Comparison of ENCODE assay signal across 12 cellular contexts in the genomic region with DNA sequence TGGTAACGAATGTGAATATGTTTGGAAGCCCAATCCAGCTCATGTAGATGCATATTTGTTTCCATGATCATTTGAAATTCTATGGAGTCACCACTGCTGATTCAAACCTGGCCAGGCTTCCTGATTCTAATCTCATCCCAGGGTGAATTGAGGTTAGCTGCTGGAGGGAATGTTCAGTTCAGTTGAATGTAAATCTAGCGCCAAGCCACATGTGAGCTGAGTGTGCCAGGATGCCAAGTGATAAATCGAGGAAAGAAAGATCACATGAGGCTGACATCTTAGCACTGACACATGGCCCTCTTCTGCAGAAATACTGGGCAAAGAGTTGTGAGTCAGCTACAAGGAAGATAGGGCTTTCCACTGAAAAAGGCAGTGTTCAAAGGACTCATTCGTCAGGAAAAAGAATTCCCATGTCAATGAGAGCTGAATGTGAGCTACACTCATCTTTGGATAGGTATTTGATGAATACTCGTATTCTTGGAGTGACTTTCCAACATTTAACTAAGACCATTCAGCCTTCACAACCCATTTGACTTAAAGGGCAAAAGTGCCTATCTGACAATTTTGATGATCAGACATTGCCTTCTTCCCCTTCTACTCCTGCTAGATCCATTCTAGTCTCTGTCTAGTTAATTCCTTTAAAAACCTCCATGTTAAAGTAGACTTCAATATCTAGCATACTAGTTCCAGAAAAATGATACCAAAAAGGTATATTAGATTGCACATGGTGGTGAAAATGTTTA.
DNase-seq lines count a peak whose midpoint lies in the region; ATAC-seq and TF ChIP-seq lines count a peak whose summit lies in the region.
"Had no signal": no experiment of that assay in that cellular context is flagged by ENCODE, and none has a peak within 500 bp of the region (broad histone marks: within the 10 kb centered on the region; RNA-seq: fewer than 3 reads in every experiment).

No MANE protein-coding gene starts in this region.

- H3K4me1 ChIP-seq in ovary (ENCODE audit: insufficient read depth): peaks cover 4% of the 10 kb centered on the region

- TF ChIP-seq EP300 in ovary (IDR thresholded peaks at IDR 0.05): no peak

- no peaks in the 10 kb centered on the region for H3K27me3 ChIP-seq in ovary

- no peak overlapping the region for H3K27ac ChIP-seq in ovary

- intact Hi-C loops in ovary (cut with DNase I): no loop called here

- H3K36me3 ChIP-seq in ovary: no peaks in the 10 kb centered on the region

- H3K4me3 ChIP-seq in ovary: no peak overlapping the region

- TF ChIP-seq CTCF in ovary (IDR thresholded peaks at IDR 0.05): no peak

- DNase-seq in Daoy (ENCODE audit: low read depth) (peak; percentile 78), NCI-H446 treated with DMSO at 0.1 percent for 48 hours (lab: John Stamatoyannopoulos, UW) (peak; percentile 11), dermis microvascular lymphatic vessel endothelial cell (ENCODE audit: low read depth in 2 of 2) (peak; percentile 81 to 87), non-pigmented ciliary epithelial cell (ENCODE audit: low read depth) (peak; percentile 76), AML-193 (lab: John Stamatoyannopoulos, UW) (no peak), RPMI8226 (no peak), ovary (no peak)
- DNase-seq: activated naive CD8-positive, alpha-beta T cell treated with anti-CD3 and anti-CD28 coated beads for 36 hours; DMS53; NCI-H1436; T-helper 2 cell had no signal

- no peak for TF ChIP-seq POLR2A in ovary (IDR thresholded peaks at IDR 0.05)

- no peaks in the 10 kb centered on the region for H3K9me3 ChIP-seq in ovary

- 82 to 85% (median 84%) methylated on average over 5 of the region's 5 CpGs for WGBS in ovary, 3 donors

- ATAC-seq in GM21515 (IDR thresholded peaks at IDR 0.05; ENCODE audit: unreplicated experiment): no peak

Comparison
In these comparisons a context has a peak if more than half of its experiments do, and no peak if none do; other contexts are left out.
1. DNase-seq: peak in Daoy (single experiment), NCI-H446 treated with DMSO at 0.1 percent for 48 hours (single experiment), dermis microvascular lymphatic vessel endothelial cell (2 of 2) and non-pigmented ciliary epithelial cell (single experiment); none in AML-193 (0 of 2), RPMI8226 (single experiment) and ovary (0 of 5).